Comparison of ENCODE assay signal across 19 cellular contexts in genomic region chr1:201754353-201754752, GRCh38.
A peak's percentile ranks its signal among the peaks of the same experiment; 100 is the strongest.
DNase-seq lines count a peak whose midpoint lies in the region; ATAC-seq and TF ChIP-seq lines count a peak whose summit lies in the region.
"Had no signal": no experiment of that assay in that cellular context is flagged by ENCODE, and none has a peak within 500 bp of the region (broad histone marks: within the 10 kb centered on the region; RNA-seq: fewer than 3 reads in every experiment).

No MANE protein-coding gene starts in this region.

- no peaks in the 10 kb centered on the region for H3K36me3 ChIP-seq in KMS-11 (ENCODE audit: insufficient read depth)
- no peaks in the 10 kb centered on the region for H3K36me3 ChIP-seq in thoracic aorta
- H3K36me3 ChIP-seq: neutrophil, vagina had no signal

- DNase-seq in cardiac fibroblast (ENCODE audit: low read depth in 2 of 2) (peak; percentile 81 to 88), left kidney (ENCODE audit: low read depth, low spot score) (peak; percentile 26), thoracic aorta (ENCODE audit: low spot score) (no peak), mesenteric fat pad (ENCODE audit: low spot score) (no peak), ecto neural progenitor cell (ENCODE audit: low spot score) (no peak)
- no peak for DNase-seq in activated CD4-positive, alpha-beta T cell treated with anti-CD3 and anti-CD28 coated beads, Interleukin-2, amount 50 U/mL, for 1 hour
- DNase-seq: activated CD4-positive, alpha-beta T cell treated with anti-CD3 and anti-CD28 coated beads for 1 hour; Calu3; endodermal cell; hypothalamus; kidney glomerular epithelial cell; NCI-H748 treated with DMSO at 0.1 percent for 48 hours; OCI-M1; right cardiac atrium; stimulated activated naive CD8-positive, alpha-beta T cell treated with anti-CD3 and anti-CD28 coated beads, Interleukin-15, amount 100 ng/mL, for 72 hours; T-helper 9 cell had no signal

- no peak overlapping the region for H3K9ac ChIP-seq in KMS-11

- ATAC-seq in thoracic aorta (ENCODE audit: insufficient number of reproducible peaks, low FRiP score, low read depth) = no peak
- ATAC-seq: stimulated activated naive CD8-positive, alpha-beta T cell treated with anti-CD3 and anti-CD28 coated beads, Interleukin-15, amount 100 ng/mL, for 72 hours had no signal

- no peaks in the 10 kb centered on the region for H4K20me1 ChIP-seq in KMS-11 (ENCODE audit: insufficient read depth)

- H3K27me3 ChIP-seq in KMS-11 (ENCODE audit: insufficient read depth, low read depth) (no peaks in the 10 kb centered on the region), thoracic aorta (replicated peaks; ENCODE audit: insufficient read depth) (no peaks in the 10 kb centered on the region)
- H3K27me3 ChIP-seq: neutrophil, vagina had no signal

- H3K4me2 ChIP-seq in KMS-11 = peak overlapping the region; percentile 79

- TF ChIP-seq CTCF in KMS-11 (conservative IDR thresholded peaks at IDR 0.05; ENCODE audit: low read depth, low read length) = no peak
- no peak for TF ChIP-seq CTCF in cardiac fibroblast (IDR thresholded peaks at IDR 0.05; ENCODE audit: low read depth, low read length)
- TF ChIP-seq CTCF in thoracic aorta (IDR thresholded peaks at IDR 0.05) = no peak

- H3K9me3 ChIP-seq in thoracic aorta = no peaks in the 10 kb centered on the region
- H3K9me3 ChIP-seq: neutrophil, vagina had no signal

- H3K4me1 ChIP-seq in KMS-11 (ENCODE audit: low read depth, poor library complexity, severe bottlenecking) = peaks cover 93% of the 10 kb centered on the region
- H3K4me1 ChIP-seq in thoracic aorta (ENCODE audit: control insufficient read depth in 1 of 2, low read depth in 2 of 2) = peaks cover 68 to 100% of the 10 kb centered on the region in 2 donors

- H3K4me3 ChIP-seq in KMS-11 (IDR thresholded peaks at IDR 0.05; ENCODE audit: insufficient read depth, low read depth, low read length) (no peak overlapping the region), cardiac fibroblast (replicated peaks in 1 of 2; ENCODE audit: low read depth in 2 of 2, low read length in 2 of 2) (no peak overlapping the region), thoracic aorta (no peak overlapping the region)
- H3K4me3 ChIP-seq: vagina had no signal

- no peak overlapping the region for H2AFZ ChIP-seq in KMS-11 (ENCODE audit: low read depth)

- no peaks in the 10 kb centered on the region for H3K79me2 ChIP-seq in KMS-11 (ENCODE audit: insufficient read depth, low read depth)

- H3K27ac ChIP-seq in KMS-11 (no peak overlapping the region), thoracic aorta (peak overlapping the region; percentile 87 to 89)
- H3K27ac ChIP-seq: neutrophil, vagina had no signal

Comparison
In these comparisons a context has a peak if more than half of its experiments do, and no peak if none do; other contexts are left out.
1. DNase-seq: peak in cardiac fibroblast (2 of 2) and left kidney (single experiment); none in thoracic aorta (single experiment), mesenteric fat pad (single experiment), ecto neural progenitor cell (single experiment) and activated CD4-positive, alpha-beta T cell treated with anti-CD3 and anti-CD28 coated beads, Interleukin-2, amount 50 U/mL, for 1 hour (single experiment).